In genomic region chr15:72319985-72320671, GRCh38 we compare ENCODE assay signal across 8 cellular contexts. TPM values are rescaled to one million over a fixed set of nuclear protein-coding genes. Genes with fewer than 3 reads are reported as not detected.
A peak's percentile ranks its signal among the peaks of the same experiment; 100 is the strongest.
DNase-seq lines count a peak whose midpoint lies in the region; ATAC-seq, FAIRE-seq and TF ChIP-seq lines count a peak whose summit lies in the region.

Gene CELF6, minus strand, starts transcription at chr15:72320157. Its CDS starts 283 bp downstream, at chr15:72319874.

- peaks cover 16% of the 10 kb centered on the region for H3K9me3 Mint-ChIP-seq in activated CD4-positive, alpha-beta memory T cell treated with anti-CD3 and anti-CD28 coated beads for 36 hours
- peaks cover 12% of the 10 kb centered on the region for H3K9me3 Mint-ChIP-seq in dendritic cell treated with granulocyte-macrophage colony-stimulating factor and Interleukin-4, amounts not matched to agents 40 ng/mL and 50 ng/mL, for 4 days

- TF ChIP-seq POLR2A in GM12892 (IDR thresholded peaks at IDR 0.05; ENCODE audit: low read depth, low read length) = no peak
- no peak for TF ChIP-seq POLR2A in lower leg skin (IDR thresholded peaks at IDR 0.05)

- peaks cover 3% of the 10 kb centered on the region for H3K36me3 Mint-ChIP-seq in activated CD4-positive, alpha-beta memory T cell treated with anti-CD3 and anti-CD28 coated beads for 36 hours
- H3K36me3 Mint-ChIP-seq in dendritic cell treated with granulocyte-macrophage colony-stimulating factor and Interleukin-4, amounts not matched to agents 40 ng/mL and 50 ng/mL, for 4 days (ENCODE audit: low read depth) = peaks cover 27% of the 10 kb centered on the region

- POLR2A ChIA-PET in activated CD4-positive, alpha-beta memory T cell treated with anti-CD3 and anti-CD28 coated beads for 36 hours (lab: Charles Lee) = no interaction called here

- DNase-seq in GM12892 (ENCODE audit: insufficient read length) (peak; percentile 85), NCI-H526 treated with DMSO at 0.1 percent for 48 hours (lab: John Stamatoyannopoulos, UW) (peak; percentile 76), lower leg skin (ENCODE audit: low spot score in 2 of 2) (peak; percentile 58 to 93)
- peak; percentile 79 for DNase-seq in activated CD4-positive, alpha-beta memory T cell treated with anti-CD3 and anti-CD28 coated beads for 36 hours
- DNase-seq in stimulated activated CD4-positive, alpha-beta T cell treated with anti-CD3 and anti-CD28 coated beads, Interleukin-4, amount 100 ng/mL, for 1 hour = peak; percentile 72

- no peak for TF ChIP-seq CTCF in lower leg skin (IDR thresholded peaks at IDR 0.05)

- intact Hi-C loops in activated CD4-positive, alpha-beta memory T cell treated with anti-CD3 and anti-CD28 coated beads for 36 hours (cut with micrococcal nuclease) = loop anchor here (5.0 kb wide), 1 partner anchor 57 kb away; the partner anchor contains the start of gene HEXA
- intact Hi-C loops in dendritic cell treated with granulocyte-macrophage colony-stimulating factor and Interleukin-4, amounts not matched to agents 40 ng/mL and 50 ng/mL, for 4 days (cut with micrococcal nuclease) = loop anchor here (10.0 kb wide), 1 partner anchor 265 kb away; no protein-coding TSS in a partner anchor
- intact Hi-C loops in lower leg skin (cut with DNase I; ENCODE audit: low total_unique reads) = no loop called here

- no peaks in the 10 kb centered on the region for H3K27me3 Mint-ChIP-seq in activated CD4-positive, alpha-beta memory T cell treated with anti-CD3 and anti-CD28 coated beads for 36 hours
- peaks cover 16% of the 10 kb centered on the region for H3K27me3 Mint-ChIP-seq in dendritic cell treated with granulocyte-macrophage colony-stimulating factor and Interleukin-4, amounts not matched to agents 40 ng/mL and 50 ng/mL, for 4 days

- no peak within 1 kb of the TSS for H3K27ac Mint-ChIP-seq in activated CD4-positive, alpha-beta memory T cell treated with anti-CD3 and anti-CD28 coated beads for 36 hours
- H3K27ac Mint-ChIP-seq in dendritic cell treated with granulocyte-macrophage colony-stimulating factor and Interleukin-4, amounts not matched to agents 40 ng/mL and 50 ng/mL, for 4 days = peak within 1 kb of the TSS; percentile 54

- peak within 1 kb of the TSS; percentile 78 for H3K4me3 Mint-ChIP-seq in activated CD4-positive, alpha-beta memory T cell treated with anti-CD3 and anti-CD28 coated beads for 36 hours
- H3K4me3 Mint-ChIP-seq in dendritic cell treated with granulocyte-macrophage colony-stimulating factor and Interleukin-4, amounts not matched to agents 40 ng/mL and 50 ng/mL, for 4 days = peak within 1 kb of the TSS; percentile 77

- peak; percentile 57 for ATAC-seq in HG03139 (IDR thresholded peaks at IDR 0.05; ENCODE audit: unreplicated experiment)
- ATAC-seq in GM21786 (IDR thresholded peaks at IDR 0.05; ENCODE audit: unreplicated experiment) = no peak

- FAIRE-seq in GM12892 (lab: Jason Lieb, UNC) = peak; percentile 89

- peak within 1 kb of the TSS; percentile 14 for H3K4me3 ChIP-seq in lower leg skin (ENCODE audit: low read depth, poor library complexity, severe bottlenecking)

- H3K4me1 Mint-ChIP-seq in activated CD4-positive, alpha-beta memory T cell treated with anti-CD3 and anti-CD28 coated beads for 36 hours (ENCODE audit: low read depth) = peaks cover 22% of the 10 kb centered on the region
- H3K4me1 Mint-ChIP-seq in dendritic cell treated with granulocyte-macrophage colony-stimulating factor and Interleukin-4, amounts not matched to agents 40 ng/mL and 50 ng/mL, for 4 days (ENCODE audit: low read depth) = peaks cover 34% of the 10 kb centered on the region

- 1% methylated on average over 9 to 35 of the region's 58 CpGs for WGBS in lower leg skin, 2 donors

- CTCF ChIA-PET in activated CD4-positive, alpha-beta memory T cell treated with anti-CD3 and anti-CD28 coated beads for 36 hours (lab: Charles Lee) = interaction anchor here (1.6 kb wide), 1 partner anchor 7 kb away, joined by 6 read pairs; no protein-coding TSS in a partner anchor

RNA-seq across cellular contexts. Expression of gene CELF6, which starts in this region (rescaled TPM):
- polyA plus RNA-seq in GM12892 (2012; ENCODE audit: missing spikeins) = 1.2 TPM
- under 1 TPM; 0.19 TPM for total RNA-seq in activated CD4-positive, alpha-beta memory T cell treated with anti-CD3 and anti-CD28 coated beads for 36 hours
- total RNA-seq in lower leg skin = 1 to 10 TPM; 1.2 to 1.8 (median 1.5) TPM

Comparison
In these comparisons a context has a peak if more than half of its experiments do, and no peak if none do; other contexts are left out.
1. Peak in DNase-seq in activated CD4-positive, alpha-beta memory T cell treated with anti-CD3 and anti-CD28 coated beads for 36 hours; RNA of the gene not detected or under 1 TPM.